15 cellular contexts compared by ENCODE assay signal in genomic region chr20:45985573-45985972, GRCh38. TPM values are rescaled to one million over a fixed set of nuclear protein-coding genes. Genes with fewer than 3 reads are reported as not detected.
DNase-seq lines count a peak whose midpoint lies in the region; ATAC-seq, FAIRE-seq and TF ChIP-seq lines count a peak whose summit lies in the region.
"Had no signal": no experiment of that assay in that cellular context is flagged by ENCODE, and none has a peak within 500 bp of the region (broad histone marks: within the 10 kb centered on the region; RNA-seq: fewer than 3 reads in every experiment).

No MANE protein-coding gene starts in this region.

- peak; percentile 34 to 72 for TF ChIP-seq RAD21 in K562 (CRISPR knock-in tag; conservative IDR thresholded peaks at IDR 0.05 in 1 of 2, IDR thresholded peaks at IDR 0.05 in 1 of 2)

- peak overlapping the region in 1 of 2 experiments; percentile 47; a peak in 1 of 4 replicates for H3K9ac ChIP-seq in K562 (ENCODE audit: insufficient read depth in 1 of 2, low read depth in 2 of 2, low read length in 2 of 2)

- no peak overlapping the region for H3K4me2 ChIP-seq in K562 (ENCODE audit: insufficient read depth, low read length)

- peak; percentile 72 for FAIRE-seq in K562 (lab: Jason Lieb, UNC)
- FAIRE-seq: frontal cortex had no signal

- whole genome bisulfite sequencing in K562 (ENCODE audit: insufficient coverage, low coverage, missing lambda C conversion rate) = 47% methylated on average over 7 of the region's 7 CpGs

- H3K9me1 ChIP-seq in K562 (ENCODE audit: control insufficient read depth, insufficient read depth, low read length) = no peaks in the 10 kb centered on the region

- POLR2A ChIA-PET in K562 (lab: Yijun Ruan, JAX) = interaction anchor here (0.8 to 0.9 kb wide), 2 partner anchors 9 to 128 kb away, joined by 3 read pairs; partner anchors contain the start of genes ACOT8 and ZSWIM3

- H4K20me1 ChIP-seq in K562 (replicated peaks; ENCODE audit: control insufficient read depth, insufficient read depth, low read length) = no peaks in the 10 kb centered on the region

- no peaks in the 10 kb centered on the region for H3K36me3 ChIP-seq in K562 (ENCODE audit: control insufficient read depth, insufficient read depth, low read length)

- no peaks in the 10 kb centered on the region for H3K79me2 ChIP-seq in K562 (ENCODE audit: control insufficient read depth, insufficient read depth, low read length)

- peak; percentile 36 to 57 (median 44); a peak in 4 of 6 replicates for TF ChIP-seq CTCF in K562 (IDR thresholded peaks at IDR 0.05 in 2 of 3, conservative IDR thresholded peaks at IDR 0.05 in 1 of 3; ENCODE audit: insufficient read depth in 2 of 3, low read depth in 1 of 3, low read length in 3 of 3)

- no peak overlapping the region for H3K27ac ChIP-seq in K562 (ENCODE audit: extremely low read depth, low read depth, low read length)
- H3K27ac ChIP-seq: 22Rv1, HL-60 had no signal

- no peaks in the 10 kb centered on the region for H3K27me3 ChIP-seq in K562 (ENCODE audit: control insufficient read depth in 2 of 2, insufficient read depth in 2 of 2, low read length in 2 of 2)

- H3K4me3 ChIP-seq in K562 = no peak overlapping the region

- H3K4me1 ChIP-seq in K562 (replicated peaks in 1 of 2; ENCODE audit: control insufficient read depth in 2 of 2, insufficient read depth in 2 of 2, low read length in 2 of 2) = peaks cover 21 to 24% of the 10 kb centered on the region in 2 experiments

- CTCF ChIA-PET in K562 (lab: Yijun Ruan, JAX; ENCODE audit: low intra/inter-chr PET ratio) = interaction anchor here (1.1 kb wide), 2 partner anchors 15 to 16 kb away, joined by 3 read pairs; no protein-coding TSS in a partner anchor

- in situ Hi-C loops in K562 (cut with MboI) = no loop called here

- intact Hi-C loops in K562 (cut with micrococcal nuclease) = no loop called here

- no TSS peak for BruUV-seq in K562 (replicated peaks; lab: Mats Ljungman, UMichigan)

- no peaks in the 10 kb centered on the region; the same call in 1 of the 2 replicates for H3K9me3 ChIP-seq in K562 (replicated peaks; ENCODE audit: control insufficient read depth, insufficient read depth, low read depth, low read length)

- no peak for TF ChIP-seq EP300 in K562 (IDR thresholded peaks at IDR 0.05; ENCODE audit: low read length)

- no peak for TF ChIP-seq POLR2A in K562 (conservative IDR thresholded peaks at IDR 0.05)

- DNase-seq in DMS53 (lab: John Stamatoyannopoulos, UW) (peak; percentile 47), DMS53 treated with DMSO at 0.1 percent for 48 hours (lab: John Stamatoyannopoulos, UW; ENCODE audit: unreplicated experiment) (no peak), MV-4-11 (lab: John Stamatoyannopoulos, UW) (peak; percentile 2), K562 (ENCODE audit: extremely low read depth in 1 of 4, low spot score in 3 of 4) (peak in 2 of 4 experiments; percentile 39 to 55), myocyte (ENCODE audit: low read depth) (peak; percentile 26), NCI-H2196 (lab: John Stamatoyannopoulos, UW; ENCODE audit: unreplicated experiment) (no peak)
- DNase-seq: activated B cell treated with CpG ODN at 0.5 μM for 24 hours; CD8-positive, alpha-beta memory T cell; effector CD8-positive, alpha-beta T cell had no signal

- ATAC-seq in K562 (peak; percentile 61), HG03175 (IDR thresholded peaks at IDR 0.05; ENCODE audit: unreplicated experiment) (no peak), HG03097 (IDR thresholded peaks at IDR 0.05; ENCODE audit: low FRiP score, unreplicated experiment) (no peak)
- ATAC-seq: stimulated activated memory B cell treated with anti-CD40 and anti-IgM and Interleukin-4, amounts not matched to agents 10 μg/mL and 1 μg/mL and 100 μg/mL, for 72 hours had no signal

- peak overlapping the region; percentile 26; the same call in 1 of the 2 replicates for H2AFZ ChIP-seq in K562 (ENCODE audit: low read depth, low read length)

RNA-seq across cellular contexts. Expression of gene ZNF335, which starts 13.6 kb away (rescaled TPM):
- 44.9 and 117 TPM in 2 replicates for total RNA-seq in K562 (2011; cell fraction: chromatin; rRNA removed; ENCODE audit: low replicate concordance)
- 57.4 and 66.4 TPM in 2 replicates for total RNA-seq in K562 (2011; cell fraction: nucleolus; rRNA removed)
- total RNA-seq in K562 (2011; cell fraction: nucleoplasm; rRNA removed) = 50.4 and 55.9 TPM in 2 replicates
- total RNA-seq in K562 (2014; rRNA removed) = 11.6 and 14.0 TPM in 2 replicates
- total RNA-seq in K562 (2014; rRNA removed; fragmentation: Illumina TruSeq; extraction: Trizol) = 3.3 and 4.3 TPM in 2 replicates
- 7.6 and 7.7 TPM in 2 replicates for total RNA-seq in K562 (2015; rRNA removed; fragmentation: Illumina TruSeq; extraction: Trizol)
- total RNA-seq in K562 (2021) = 13.8 and 16.0 TPM in 2 replicates
- 4.8 and 9.5 TPM in 2 replicates for polyA plus RNA-seq in K562 (2011; rRNA removed)
- polyA plus RNA-seq in K562 (2011; cell fraction: cytosol; rRNA removed) = 5.6 and 9.3 TPM in 2 replicates
- 35.4 and 61.3 TPM in 2 replicates for polyA plus RNA-seq in K562 (2011; cell fraction: nucleus; rRNA removed)
- 8.2 and 13.0 TPM in 2 replicates for polyA plus RNA-seq in K562 (2012)
- polyA plus RNA-seq in K562 (2014; fragmentation: Illumina TruSeq; extraction: Trizol) = 9.0 and 12.6 TPM in 2 replicates
- polyA plus RNA-seq in K562 (2014; fragmentation: Nextera tagmentation; extraction: Ambion mirVana) = under 1 TPM; 0.39 to 0.50 TPM
- 10.4 and 13.2 TPM in 2 replicates for polyA plus RNA-seq in K562 (2014; rRNA removed)
- 8.5 and 9.4 TPM in 2 replicates for polyA minus RNA-seq in K562 (2011; rRNA and poly(A)+ RNA removed)
- 6.1 and 7.8 TPM in 2 replicates for polyA minus RNA-seq in K562 (2011; cell fraction: cytosol; rRNA and poly(A)+ RNA removed)
- polyA minus RNA-seq in K562 (2011; cell fraction: nucleus; rRNA and poly(A)+ RNA removed) = 23.6 and 24.7 TPM in 2 replicates
- total RNA-seq in myocyte = 14.7 and 15.2 TPM in 2 replicates
- 10.3 TPM for polyA plus RNA-seq in myocyte (2012)

RNA-seq across cellular contexts. Expression of gene MMP9, which starts 23.1 kb away (rescaled TPM):
- not detected in 2 replicates for total RNA-seq in K562 (2011; cell fraction: chromatin; rRNA removed; ENCODE audit: low replicate concordance)
- total RNA-seq in K562 (2011; cell fraction: nucleolus; rRNA removed) = not detected in 2 replicates
- total RNA-seq in K562 (2011; cell fraction: nucleoplasm; rRNA removed) = not detected in 2 replicates
- 0.04 TPM in 1 of 2 replicates, not detected in the other for total RNA-seq in K562 (2014; rRNA removed)
- not detected in 2 replicates for total RNA-seq in K562 (2014; rRNA removed; fragmentation: Illumina TruSeq; extraction: Trizol)
- not detected in 2 replicates for total RNA-seq in K562 (2015; rRNA removed; fragmentation: Illumina TruSeq; extraction: Trizol)
- total RNA-seq in K562 (2021) = not detected in 2 replicates
- polyA plus RNA-seq in K562 (2011; rRNA removed) = not detected in 2 replicates
- 0.03 TPM in 1 of 2 replicates, not detected in the other for polyA plus RNA-seq in K562 (2011; cell fraction: cytosol; rRNA removed)
- not detected in 2 replicates for polyA plus RNA-seq in K562 (2011; cell fraction: nucleus; rRNA removed)
- 0.04 TPM in 1 of 2 replicates, not detected in the other for polyA plus RNA-seq in K562 (2012)
- not detected in 2 replicates for polyA plus RNA-seq in K562 (2014; fragmentation: Illumina TruSeq; extraction: Trizol)
- not detected for polyA plus RNA-seq in K562 (2014; fragmentation: Nextera tagmentation; extraction: Ambion mirVana)
- polyA plus RNA-seq in K562 (2014; rRNA removed) = 0.07 TPM in 1 of 2 replicates, not detected in the other
- not detected in 2 replicates for polyA minus RNA-seq in K562 (2011; rRNA and poly(A)+ RNA removed)
- polyA minus RNA-seq in K562 (2011; cell fraction: cytosol; rRNA and poly(A)+ RNA removed) = not detected in 2 replicates
- not detected in 2 replicates for polyA minus RNA-seq in K562 (2011; cell fraction: nucleus; rRNA and poly(A)+ RNA removed)
- not detected in 2 replicates for total RNA-seq in myocyte
- polyA plus RNA-seq in myocyte (2012) = not detected
- polyA plus RNA-seq: CD8-positive, alpha-beta memory T cell had no signal

RNA-seq across cellular contexts. Expression of gene SLC12A5, which starts 43.4 kb away (rescaled TPM):
- 1.3 and 3.1 TPM in 2 replicates for total RNA-seq in K562 (2011; cell fraction: chromatin; rRNA removed; ENCODE audit: low replicate concordance)
- 1.4 and 2.2 TPM in 2 replicates for total RNA-seq in K562 (2011; cell fraction: nucleolus; rRNA removed)
- total RNA-seq in K562 (2011; cell fraction: nucleoplasm; rRNA removed) = 1.5 and 3.8 TPM in 2 replicates
- total RNA-seq in K562 (2014; rRNA removed) (2.2 and 2.4 TPM in 2 replicates), K562 (2014; rRNA removed; fragmentation: Illumina TruSeq; extraction: Trizol) (0.36 and 1.4 TPM in 2 replicates), K562 (2015; rRNA removed; fragmentation: Illumina TruSeq; extraction: Trizol) (1.2 and 4.1 TPM in 2 replicates), K562 (2021) (5.3 and 6.2 TPM in 2 replicates), myocyte (not detected in 2 replicates)
- polyA plus RNA-seq in K562 (2011; rRNA removed) (1.8 and 3.0 TPM in 2 replicates), K562 (2014; fragmentation: Illumina TruSeq; extraction: Trizol) (6.2 and 6.7 TPM in 2 replicates), K562 (2014; fragmentation: Nextera tagmentation; extraction: Ambion mirVana) (1 to 10 TPM in 1 of 2 experiments, under 1 TPM in 1; 0.71 to 2.1 TPM), K562 (2014; rRNA removed) (7.5 and 8.5 TPM in 2 replicates)
- 3.9 and 11.1 TPM in 2 replicates for polyA plus RNA-seq in K562 (2011; cell fraction: cytosol; rRNA removed)
- 3.3 and 4.6 TPM in 2 replicates for polyA plus RNA-seq in K562 (2011; cell fraction: nucleus; rRNA removed)
- 10.0 and 16.1 TPM in 2 replicates for polyA plus RNA-seq in K562 (2012)
- 0.66 TPM in 1 of 2 replicates, not detected in the other for polyA minus RNA-seq in K562 (2011; rRNA and poly(A)+ RNA removed)
- 3.9 TPM in 1 of 2 replicates, not detected in the other for polyA minus RNA-seq in K562 (2011; cell fraction: cytosol; rRNA and poly(A)+ RNA removed)
- polyA minus RNA-seq in K562 (2011; cell fraction: nucleus; rRNA and poly(A)+ RNA removed) = 0.40 and 0.44 TPM in 2 replicates
- 0.30 TPM for polyA plus RNA-seq in myocyte (2012)
- total RNA-seq: activated B cell treated with CpG ODN at 0.5 μM for 24 hours; CD8-positive, alpha-beta memory T cell had no signal
- polyA plus RNA-seq: CD8-positive, alpha-beta memory T cell had no signal

RNA-seq across cellular contexts. Expression of gene PCIF1, which starts 51.1 kb away (rescaled TPM):
- 23.1 and 62.7 TPM in 2 replicates for total RNA-seq in K562 (2011; cell fraction: chromatin; rRNA removed; ENCODE audit: low replicate concordance)
- total RNA-seq in K562 (2011; cell fraction: nucleolus; rRNA removed) = 46.3 and 47.2 TPM in 2 replicates
- total RNA-seq in K562 (2011; cell fraction: nucleoplasm; rRNA removed) = 25.7 and 30.1 TPM in 2 replicates
- total RNA-seq in K562 (2014; rRNA removed) (9.8 and 12.3 TPM in 2 replicates), K562 (2014; rRNA removed; fragmentation: Illumina TruSeq; extraction: Trizol) (7.7 and 9.6 TPM in 2 replicates), K562 (2015; rRNA removed; fragmentation: Illumina TruSeq; extraction: Trizol) (9.7 and 11.3 TPM in 2 replicates), K562 (2021) (29.4 and 30.0 TPM in 2 replicates), myocyte (15.7 and 16.0 TPM in 2 replicates)
- polyA plus RNA-seq in K562 (2011; rRNA removed) (11.1 and 15.3 TPM in 2 replicates), K562 (2014; fragmentation: Illumina TruSeq; extraction: Trizol) (27.8 and 33.7 TPM in 2 replicates), K562 (2014; fragmentation: Nextera tagmentation; extraction: Ambion mirVana) (10 to 100 TPM in 1 of 2 experiments, 1 to 10 TPM in 1; 5.8 to 12.9 TPM), K562 (2014; rRNA removed) (18.9 and 20.0 TPM in 2 replicates)
- 20.6 and 30.6 TPM in 2 replicates for polyA plus RNA-seq in K562 (2011; cell fraction: cytosol; rRNA removed)
- 50.4 and 55.2 TPM in 2 replicates for polyA plus RNA-seq in K562 (2011; cell fraction: nucleus; rRNA removed)
- 25.3 and 34.4 TPM in 2 replicates for polyA plus RNA-seq in K562 (2012)
- 10.7 and 11.1 TPM in 2 replicates for polyA minus RNA-seq in K562 (2011; rRNA and poly(A)+ RNA removed)
- 15.3 and 20.8 TPM in 2 replicates for polyA minus RNA-seq in K562 (2011; cell fraction: cytosol; rRNA and poly(A)+ RNA removed)
- 29.6 and 39.9 TPM in 2 replicates for polyA minus RNA-seq in K562 (2011; cell fraction: nucleus; rRNA and poly(A)+ RNA removed)
- 26.3 TPM for polyA plus RNA-seq in myocyte (2012)

Comparison
In these comparisons a context has a peak if more than half of its experiments do, and no peak if none do; other contexts are left out.
1. DNase-seq: peak in DMS53 (single experiment), MV-4-11 (single experiment) and myocyte (single experiment); none in DMS53 treated with DMSO at 0.1 percent for 48 hours (single experiment) and NCI-H2196 (single experiment).